ENCODE assay signal across 11 cellular contexts in the genomic region with DNA sequence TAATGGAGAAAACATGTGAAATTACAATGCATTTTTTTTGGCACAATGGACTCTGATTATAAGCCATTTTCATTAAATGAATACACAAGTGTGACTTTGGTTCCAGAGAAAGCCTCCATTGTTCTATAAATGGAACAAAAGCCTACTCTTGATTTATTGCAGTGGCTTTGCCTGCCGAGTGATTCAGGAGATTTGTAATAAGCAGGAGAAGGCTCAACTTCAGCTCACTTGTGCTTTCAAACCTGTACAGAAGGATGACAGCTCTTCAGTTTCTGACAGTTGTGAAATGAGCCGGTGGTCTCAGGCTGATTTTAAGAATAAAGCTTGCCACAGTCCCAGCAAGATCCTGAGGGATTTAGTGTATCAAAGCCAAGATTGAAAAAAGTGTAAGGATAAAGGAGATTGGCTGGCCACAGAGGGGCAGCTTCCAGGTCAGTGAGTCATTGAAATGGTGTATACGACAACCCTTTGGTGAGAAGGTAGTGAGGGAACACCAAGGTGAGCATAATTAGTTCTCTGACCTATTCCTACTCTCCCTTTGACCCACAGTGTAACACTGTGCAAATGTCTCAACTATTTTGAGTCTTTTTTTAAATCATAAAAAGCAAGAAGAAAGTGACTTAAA.
A peak's percentile ranks its signal among the peaks of the same experiment; 100 is the strongest.
DNase-seq lines count a peak whose midpoint lies in the region; ATAC-seq and TF ChIP-seq lines count a peak whose summit lies in the region.
"Had no signal": no experiment of that assay in that cellular context is flagged by ENCODE, and none has a peak within 500 bp of the region (broad histone marks: within the 10 kb centered on the region; RNA-seq: fewer than 3 reads in every experiment).

No MANE protein-coding gene starts in this region.

- H3K36me3 ChIP-seq in neural progenitor cell (no peaks in the 10 kb centered on the region), gastroesophageal sphincter (no peaks in the 10 kb centered on the region)

- no peaks in the 10 kb centered on the region for H3K79me2 ChIP-seq in neural progenitor cell (ENCODE audit: low read depth)

- H3K27me3 Mint-ChIP-seq in neural progenitor cell (ENCODE audit: insufficient read depth, low read depth) = no peaks in the 10 kb centered on the region
- H3K27me3 Mint-ChIP-seq in effector memory CD8-positive, alpha-beta T cell = no peaks in the 10 kb centered on the region
- H3K27me3 Mint-ChIP-seq: activated CD4-positive, alpha-beta memory T cell treated with anti-CD3 and anti-CD28 coated beads for 36 hours had no signal

- H3K9ac ChIP-seq in neural progenitor cell = no peak overlapping the region

- H3K9me3 Mint-ChIP-seq in neural progenitor cell = peaks cover 9% of the 10 kb centered on the region
- peaks cover 0 to 2% of the 10 kb centered on the region in 2 donors for H3K9me3 Mint-ChIP-seq in effector memory CD8-positive, alpha-beta T cell

- H3K4me1 ChIP-seq in neural progenitor cell (peaks cover 9% of the 10 kb centered on the region), gastroesophageal sphincter (no peaks in the 10 kb centered on the region)

- no peak for TF ChIP-seq POLR2A in gastroesophageal sphincter (IDR thresholded peaks at IDR 0.05)

- no peaks in the 10 kb centered on the region for H3K27me3 ChIP-seq in neural progenitor cell
- no peaks in the 10 kb centered on the region for H3K27me3 ChIP-seq in gastroesophageal sphincter

- no peak overlapping the region for H3K4me3 ChIP-seq in fibroblast of mammary gland (ENCODE audit: control insufficient read depth, low read depth, low read length)
- no peak overlapping the region for H3K4me3 ChIP-seq in neural progenitor cell
- no peak overlapping the region for H3K4me3 ChIP-seq in gastroesophageal sphincter
- H3K4me3 ChIP-seq: PC-9 had no signal

- no peaks in the 10 kb centered on the region for H3F3A ChIP-seq in neural progenitor cell (ENCODE audit: low read depth)

- no peak for TF ChIP-seq EP300 in gastroesophageal sphincter (IDR thresholded peaks at IDR 0.05)

- H3K4me2 ChIP-seq in neural progenitor cell = no peak overlapping the region
- H3K4me2 ChIP-seq: PC-9 had no signal

- WGBS in gastroesophageal sphincter (ENCODE audit: low coverage in 1 of 2), 2 donors = 41 to 71% methylated on average over 1 to 3 of the region's 3 CpGs

- ATAC-seq in effector memory CD8-positive, alpha-beta T cell (replicated peaks) = no peak
- no peak for ATAC-seq in HG03521 (IDR thresholded peaks at IDR 0.05; ENCODE audit: unreplicated experiment)
- no peak for ATAC-seq in HG03039 (IDR thresholded peaks at IDR 0.05; ENCODE audit: unreplicated experiment)
- ATAC-seq in gastroesophageal sphincter = no peak

- peaks cover 28% of the 10 kb centered on the region for H3K4me1 Mint-ChIP-seq in neural progenitor cell
- no peaks in the 10 kb centered on the region for H3K4me1 Mint-ChIP-seq in effector memory CD8-positive, alpha-beta T cell (ENCODE audit: low read depth in 2 of 2)

- peak overlapping the region; percentile 27 for H3K27ac Mint-ChIP-seq in neural progenitor cell
- H3K27ac Mint-ChIP-seq in effector memory CD8-positive, alpha-beta T cell = no peak overlapping the region
- H3K27ac Mint-ChIP-seq: activated CD4-positive, alpha-beta memory T cell treated with anti-CD3 and anti-CD28 coated beads for 36 hours had no signal

- DNase-seq in Daoy (ENCODE audit: low read depth) (peak; percentile 4), NCI-H69 (lab: John Stamatoyannopoulos, UW) (peak; percentile 54), fibroblast of mammary gland (ENCODE audit: low read depth) (peak; percentile 60), neural progenitor cell (ENCODE audit: low spot score) (no peak)
- DNase-seq in effector memory CD8-positive, alpha-beta T cell = no peak
- DNase-seq: activated CD4-positive, alpha-beta memory T cell treated with anti-CD3 and anti-CD28 coated beads for 36 hours; KG1 had no signal

- H3K27ac ChIP-seq in neural progenitor cell (no peak overlapping the region), gastroesophageal sphincter (no peak overlapping the region)
- H3K27ac ChIP-seq: PC-9 had no signal

- no peak overlapping the region for H3K4me3 Mint-ChIP-seq in neural progenitor cell
- no peak overlapping the region for H3K4me3 Mint-ChIP-seq in effector memory CD8-positive, alpha-beta T cell
- H3K4me3 Mint-ChIP-seq: activated CD4-positive, alpha-beta memory T cell treated with anti-CD3 and anti-CD28 coated beads for 36 hours had no signal

- H3K9me3 ChIP-seq in neural progenitor cell (ENCODE audit: low read depth) (no peaks in the 10 kb centered on the region), gastroesophageal sphincter (no peaks in the 10 kb centered on the region)

- H3K36me3 Mint-ChIP-seq in neural progenitor cell = no peaks in the 10 kb centered on the region
- H3K36me3 Mint-ChIP-seq in effector memory CD8-positive, alpha-beta T cell (ENCODE audit: insufficient read depth) = no peaks in the 10 kb centered on the region
- H3K36me3 Mint-ChIP-seq: activated CD4-positive, alpha-beta memory T cell treated with anti-CD3 and anti-CD28 coated beads for 36 hours had no signal

- H2AFZ ChIP-seq in neural progenitor cell (replicated peaks) = no peak overlapping the region
- H2AFZ ChIP-seq: PC-9 had no signal

- TF ChIP-seq CTCF in fibroblast of mammary gland (conservative IDR thresholded peaks at IDR 0.05; ENCODE audit: control insufficient read depth, insufficient read depth, low read depth, low read length) (no peak), neural progenitor cell (IDR thresholded peaks at IDR 0.05) (no peak), gastroesophageal sphincter (IDR thresholded peaks at IDR 0.05) (no peak)

- H4K20me1 ChIP-seq in neural progenitor cell (ENCODE audit: low read depth) = no peaks in the 10 kb centered on the region

Comparison
In these comparisons a context has a peak if more than half of its experiments do, and no peak if none do; other contexts are left out.
1. DNase-seq: peak in Daoy (single experiment), NCI-H69 (single experiment) and fibroblast of mammary gland (single experiment); none in neural progenitor cell (single experiment) and effector memory CD8-positive, alpha-beta T cell (0 of 3).